ENCODE assay signal across 1 cellular context in genomic region chr19:35037716-35038622, GRCh38.
TF ChIP-seq lines count a peak whose summit lies in the region.

No MANE protein-coding gene starts in this region.

TF ChIP-seq in HCT116, 20 proteins besides CTCF, POLR2A, EP300 and RAD21 (continued from another document):
- TF ChIP-seq REST (IDR thresholded peaks at IDR 0.05; ENCODE audit: low read depth), result no peak
- TF ChIP-seq ATF3 (IDR thresholded peaks at IDR 0.05), result no peak
- no peak for TF ChIP-seq JUND (IDR thresholded peaks at IDR 0.05)
